In the genomic region with DNA sequence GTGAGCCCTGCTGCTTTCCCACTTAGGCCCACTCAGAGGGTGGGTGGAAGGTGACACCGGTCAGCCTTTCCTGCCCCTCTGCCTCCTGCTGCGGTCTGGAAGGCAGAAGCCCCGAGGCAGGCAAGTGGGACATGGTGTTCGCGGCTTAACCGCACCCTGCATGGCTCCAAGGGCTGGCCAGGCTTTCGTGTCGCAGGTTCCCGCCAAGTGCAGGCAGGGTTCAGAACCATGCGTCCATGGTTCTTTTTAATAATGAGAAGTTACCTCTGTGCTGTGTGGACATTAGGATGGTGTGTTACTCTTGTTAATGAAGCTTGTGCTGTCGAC, we compare ENCODE assay signal across 8 cellular contexts. TPM values are rescaled to one million over a fixed set of nuclear protein-coding genes. Genes with fewer than 3 reads are reported as not detected.
A peak's percentile ranks its signal among the peaks of the same experiment; 100 is the strongest.
DNase-seq lines count a peak whose midpoint lies in the region; ATAC-seq and TF ChIP-seq lines count a peak whose summit lies in the region.

No MANE protein-coding gene starts in this region.

- no peaks in the 10 kb centered on the region for H3K27me3 ChIP-seq in BJ (ENCODE audit: control insufficient read depth, insufficient read depth, low read length)
- peaks cover 20% of the 10 kb centered on the region for H3K27me3 ChIP-seq in H7 (ENCODE audit: control insufficient read depth, insufficient read depth, low read length)
- H3K27me3 ChIP-seq in iPS-20b (ENCODE audit: insufficient read depth, low read length) = peaks cover 49% of the 10 kb centered on the region

- H3K9me3 ChIP-seq in iPS-20b (ENCODE audit: insufficient read depth, low read depth, low read length) = no peaks in the 10 kb centered on the region

- intact Hi-C loops in activated CD4-positive, alpha-beta memory T cell treated with anti-CD3 and anti-CD28 coated beads for 36 hours (cut with micrococcal nuclease) = loop anchor here (2.0 to 10.0 kb wide), 6 partner anchors 89 to 692 kb away; partner anchors contain the start of genes AKAP11, RGCC and VWA8

- H3K4me1 Mint-ChIP-seq in activated CD4-positive, alpha-beta memory T cell treated with anti-CD3 and anti-CD28 coated beads for 36 hours (ENCODE audit: low read depth) = peaks cover 15% of the 10 kb centered on the region

- H3K27me3 Mint-ChIP-seq in activated CD4-positive, alpha-beta memory T cell treated with anti-CD3 and anti-CD28 coated beads for 36 hours = no peaks in the 10 kb centered on the region

- peak overlapping the region; percentile 72; the same call in 1 of the 2 replicates for H3K9ac ChIP-seq in iPS-20b (ENCODE audit: low read depth, low read length)

- H3K27ac Mint-ChIP-seq in activated CD4-positive, alpha-beta memory T cell treated with anti-CD3 and anti-CD28 coated beads for 36 hours = no peak overlapping the region

- CTCF ChIA-PET in BJ (lab: Yijun Ruan, JAX) = interaction anchor here (1.4 kb wide), 1 partner anchor 107 kb away, joined by 3 read pairs; no protein-coding TSS in a partner anchor
- CTCF ChIA-PET in activated CD4-positive, alpha-beta memory T cell treated with anti-CD3 and anti-CD28 coated beads for 36 hours (lab: Charles Lee) = interaction anchor here (0.5 kb wide), 1 partner anchor 73 kb away, joined by 3 read pairs; no protein-coding TSS in a partner anchor

- H3K36me3 Mint-ChIP-seq in activated CD4-positive, alpha-beta memory T cell treated with anti-CD3 and anti-CD28 coated beads for 36 hours = no peaks in the 10 kb centered on the region

- H3K36me3 ChIP-seq in BJ (ENCODE audit: control insufficient read depth, insufficient read depth, low read length) (no peaks in the 10 kb centered on the region), H7 (replicated peaks; ENCODE audit: control insufficient read depth, insufficient read depth, low read length) (no peaks in the 10 kb centered on the region), iPS-20b (ENCODE audit: insufficient read depth, low read depth, low read length) (no peaks in the 10 kb centered on the region)

- peak overlapping the region; percentile 72 for H3K4me3 ChIP-seq in BJ (ENCODE audit: low read depth, low read length)
- H3K4me3 ChIP-seq in H7 (ENCODE audit: insufficient read depth, low read depth, low read length) = peak overlapping the region; percentile 70
- H3K4me3 ChIP-seq in iPS-20b (ENCODE audit: low read length) = peak overlapping the region; percentile 76

- H3K4me1 ChIP-seq in iPS-20b (ENCODE audit: insufficient read depth, low read length) = peaks cover 8% of the 10 kb centered on the region; the same call in 1 of the 2 replicates

- ATAC-seq in HG03159 (IDR thresholded peaks at IDR 0.05; ENCODE audit: unreplicated experiment) = no peak

- H3K4me3 Mint-ChIP-seq in activated CD4-positive, alpha-beta memory T cell treated with anti-CD3 and anti-CD28 coated beads for 36 hours = peak overlapping the region; percentile 83

- POLR2A ChIA-PET in BJ (lab: Charles Lee) = no interaction called here
- POLR2A ChIA-PET in activated CD4-positive, alpha-beta memory T cell treated with anti-CD3 and anti-CD28 coated beads for 36 hours (lab: Charles Lee) = no interaction called here

- no peaks in the 10 kb centered on the region for H3K9me3 Mint-ChIP-seq in activated CD4-positive, alpha-beta memory T cell treated with anti-CD3 and anti-CD28 coated beads for 36 hours

- DNase-seq in BJ (ENCODE audit: low read depth) (no peak), H7 (no peak), substantia nigra (lab: John Stamatoyannopoulos, UW) (peak in 1 of 49 donors; percentile 17), anterior cingulate cortex (lab: John Stamatoyannopoulos, UW) (no peak), NCI-H2227 (lab: John Stamatoyannopoulos, UW; ENCODE audit: unreplicated experiment) (no peak)
- no peak for DNase-seq in activated CD4-positive, alpha-beta memory T cell treated with anti-CD3 and anti-CD28 coated beads for 36 hours

- no peak for TF ChIP-seq CTCF in BJ (IDR thresholded peaks at IDR 0.05; ENCODE audit: insufficient read depth, low read depth, low read length)

- H3K27ac ChIP-seq in iPS-20b (ENCODE audit: low read length) (no peak overlapping the region), substantia nigra (ENCODE audit: low read depth, low read length, poor library complexity, severe bottlenecking) (peak overlapping the region; percentile 49)

RNA-seq across cellular contexts. Expression of gene DGKH, which starts 1.0 kb away (rescaled TPM):
- polyA plus RNA-seq in BJ (2011; rRNA removed) = 4.2 and 5.3 TPM in 2 replicates
- 18.1 and 19.6 TPM in 2 replicates for polyA minus RNA-seq in BJ (2011; rRNA and poly(A)+ RNA removed)
- total RNA-seq in H7 (2014; rRNA removed; shearing (Covaris generic)) = 3.7 and 4.2 TPM in 2 replicates
- total RNA-seq in activated CD4-positive, alpha-beta memory T cell treated with anti-CD3 and anti-CD28 coated beads for 36 hours = 10 to 100 TPM in 1 of 2 experiments, 1 to 10 TPM in 1; 8.9 to 11.6 TPM
